Comparison of ENCODE assay signal across 7 cellular contexts in genomic region chr9:91433180-91433579, GRCh38. TPM values are rescaled to one million over a fixed set of nuclear protein-coding genes. Genes with fewer than 3 reads are reported as not detected.
DNase-seq lines count a peak whose midpoint lies in the region; ATAC-seq and TF ChIP-seq lines count a peak whose summit lies in the region.

No MANE protein-coding gene starts in this region.

- no peaks in the 10 kb centered on the region for H3K4me1 ChIP-seq in thyroid gland

- TF ChIP-seq CTCF in LNCaP clone FGC (IDR thresholded peaks at IDR 0.05; ENCODE audit: control insufficient read depth, extremely low read depth, insufficient read depth), result peak; percentile 75
- TF ChIP-seq CTCF in thyroid gland (IDR thresholded peaks at IDR 0.05), result peak in 5 of 6 experiments; percentile 13 to 72 (median 56)

- H3K27me3 ChIP-seq in thyroid gland, result no peaks in the 10 kb centered on the region

- intact Hi-C loops in thyroid gland (cut with DNase I), result no loop called here

- H3K27ac ChIP-seq in thyroid gland, result peak overlapping the region in 1 of 3 donors; percentile 13

- DNase-seq in GDM1 (lab: John Stamatoyannopoulos, UW) (peak; percentile 33), LNCaP clone FGC (ENCODE audit: low read depth) (peak; percentile 79), amniotic stem cell (lab: John Stamatoyannopoulos, UW) (peak; percentile 86), iPS-NIHi11 (ENCODE audit: low spot score) (peak; percentile 22), thyroid gland (peak in 1 of 2 donors; percentile 30), ecto neural progenitor cell (ENCODE audit: low spot score) (no peak)

- ATAC-seq in HG03039 (IDR thresholded peaks at IDR 0.05; ENCODE audit: unreplicated experiment), result no peak

- no peak for TF ChIP-seq POLR2A in thyroid gland (IDR thresholded peaks at IDR 0.05)

- H3K9me3 ChIP-seq in thyroid gland, result no peaks in the 10 kb centered on the region

- 11 to 21% methylated on average over 2 of the region's 2 CpGs for WGBS in thyroid gland, 2 donors

- no peaks in the 10 kb centered on the region for H3K36me3 ChIP-seq in thyroid gland

- no peak overlapping the region for H3K4me3 ChIP-seq in LNCaP clone FGC (ENCODE audit: low read depth, low read length)
- H3K4me3 ChIP-seq in thyroid gland (replicated peaks in 1 of 3), result no peak overlapping the region

RNA-seq across cellular contexts. Expression of gene NFIL3, which starts 9.5 kb away (rescaled TPM):
- 10 to 100 TPM; 13.9 to 38.6 (median 22.7) TPM for total RNA-seq in thyroid gland
